In the genomic region with DNA sequence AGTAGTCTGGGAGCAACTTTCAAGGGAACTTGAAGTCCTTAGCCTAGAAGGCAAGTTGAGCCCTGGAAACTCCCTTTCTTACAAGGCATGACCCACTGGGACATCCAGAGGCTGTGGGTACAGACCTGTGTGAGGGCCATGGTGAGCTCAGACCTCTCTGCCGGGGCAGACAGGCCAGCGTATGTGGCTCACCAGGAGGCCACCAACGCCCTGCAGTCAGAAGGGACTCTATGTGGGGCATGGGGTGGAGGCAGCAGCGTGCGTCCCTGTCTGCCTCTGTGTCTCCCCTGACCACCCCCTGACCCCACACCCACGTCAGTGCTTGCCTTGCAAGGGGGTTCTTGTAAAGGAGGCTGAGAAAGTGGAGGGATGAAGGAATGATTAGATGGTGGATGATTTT, we compare ENCODE assay signal across 1 cellular context.
TF ChIP-seq lines count a peak whose summit lies in the region.

No MANE protein-coding gene starts in this region.

TF ChIP-seq in GM23338, 12 proteins besides CTCF, POLR2A, EP300 and RAD21:
- TF ChIP-seq, protein P1, sequence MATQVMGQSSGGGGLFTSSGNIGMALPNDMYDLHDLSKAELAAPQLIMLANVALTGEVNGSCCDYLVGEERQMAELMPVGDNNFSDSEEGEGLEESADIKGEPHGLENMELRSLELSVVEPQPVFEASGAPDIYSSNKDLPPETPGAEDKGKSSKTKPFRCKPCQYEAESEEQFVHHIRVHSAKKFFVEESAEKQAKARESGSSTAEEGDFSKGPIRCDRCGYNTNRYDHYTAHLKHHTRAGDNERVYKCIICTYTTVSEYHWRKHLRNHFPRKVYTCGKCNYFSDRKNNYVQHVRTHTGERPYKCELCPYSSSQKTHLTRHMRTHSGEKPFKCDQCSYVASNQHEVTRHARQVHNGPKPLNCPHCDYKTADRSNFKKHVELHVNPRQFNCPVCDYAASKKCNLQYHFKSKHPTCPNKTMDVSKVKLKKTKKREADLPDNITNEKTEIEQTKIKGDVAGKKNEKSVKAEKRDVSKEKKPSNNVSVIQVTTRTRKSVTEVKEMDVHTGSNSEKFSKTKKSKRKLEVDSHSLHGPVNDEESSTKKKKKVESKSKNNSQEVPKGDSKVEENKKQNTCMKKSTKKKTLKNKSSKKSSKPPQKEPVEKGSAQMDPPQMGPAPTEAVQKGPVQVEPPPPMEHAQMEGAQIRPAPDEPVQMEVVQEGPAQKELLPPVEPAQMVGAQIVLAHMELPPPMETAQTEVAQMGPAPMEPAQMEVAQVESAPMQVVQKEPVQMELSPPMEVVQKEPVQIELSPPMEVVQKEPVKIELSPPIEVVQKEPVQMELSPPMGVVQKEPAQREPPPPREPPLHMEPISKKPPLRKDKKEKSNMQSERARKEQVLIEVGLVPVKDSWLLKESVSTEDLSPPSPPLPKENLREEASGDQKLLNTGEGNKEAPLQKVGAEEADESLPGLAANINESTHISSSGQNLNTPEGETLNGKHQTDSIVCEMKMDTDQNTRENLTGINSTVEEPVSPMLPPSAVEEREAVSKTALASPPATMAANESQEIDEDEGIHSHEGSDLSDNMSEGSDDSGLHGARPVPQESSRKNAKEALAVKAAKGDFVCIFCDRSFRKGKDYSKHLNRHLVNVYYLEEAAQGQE (IDR thresholded peaks at IDR 0.05; ENCODE audit: unreplicated experiment), result no peak
- no peak for TF ChIP-seq CREB1 (CRISPR knock-in tag; IDR thresholded peaks at IDR 0.05; ENCODE audit: low read depth)
- TF ChIP-seq EZH2 (IDR thresholded peaks at IDR 0.05; ENCODE audit: low read depth, unreplicated experiment), result no peak
- no peak for TF ChIP-seq STAT1 (IDR thresholded peaks at IDR 0.05; ENCODE audit: unreplicated experiment)
- TF ChIP-seq NANOG (IDR thresholded peaks at IDR 0.05; ENCODE audit: borderline replicate concordance), result no peak
- TF ChIP-seq, protein P2, sequence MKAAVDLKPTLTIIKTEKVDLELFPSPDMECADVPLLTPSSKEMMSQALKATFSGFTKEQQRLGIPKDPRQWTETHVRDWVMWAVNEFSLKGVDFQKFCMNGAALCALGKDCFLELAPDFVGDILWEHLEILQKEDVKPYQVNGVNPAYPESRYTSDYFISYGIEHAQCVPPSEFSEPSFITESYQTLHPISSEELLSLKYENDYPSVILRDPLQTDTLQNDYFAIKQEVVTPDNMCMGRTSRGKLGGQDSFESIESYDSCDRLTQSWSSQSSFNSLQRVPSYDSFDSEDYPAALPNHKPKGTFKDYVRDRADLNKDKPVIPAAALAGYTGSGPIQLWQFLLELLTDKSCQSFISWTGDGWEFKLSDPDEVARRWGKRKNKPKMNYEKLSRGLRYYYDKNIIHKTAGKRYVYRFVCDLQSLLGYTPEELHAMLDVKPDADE (IDR thresholded peaks at IDR 0.05), result no peak
- no peak for TF ChIP-seq JUNB (IDR thresholded peaks at IDR 0.05; ENCODE audit: unreplicated experiment)
- TF ChIP-seq POLR2AphosphoS5 (IDR thresholded peaks at IDR 0.05; ENCODE audit: low read depth), result no peak
- TF ChIP-seq ZNF331 (CRISPR knock-in tag; IDR thresholded peaks at IDR 0.05; ENCODE audit: low read depth), result no peak
TF ChIP-seq in GM23338: peak in this region for 0.
